In the genomic region with DNA sequence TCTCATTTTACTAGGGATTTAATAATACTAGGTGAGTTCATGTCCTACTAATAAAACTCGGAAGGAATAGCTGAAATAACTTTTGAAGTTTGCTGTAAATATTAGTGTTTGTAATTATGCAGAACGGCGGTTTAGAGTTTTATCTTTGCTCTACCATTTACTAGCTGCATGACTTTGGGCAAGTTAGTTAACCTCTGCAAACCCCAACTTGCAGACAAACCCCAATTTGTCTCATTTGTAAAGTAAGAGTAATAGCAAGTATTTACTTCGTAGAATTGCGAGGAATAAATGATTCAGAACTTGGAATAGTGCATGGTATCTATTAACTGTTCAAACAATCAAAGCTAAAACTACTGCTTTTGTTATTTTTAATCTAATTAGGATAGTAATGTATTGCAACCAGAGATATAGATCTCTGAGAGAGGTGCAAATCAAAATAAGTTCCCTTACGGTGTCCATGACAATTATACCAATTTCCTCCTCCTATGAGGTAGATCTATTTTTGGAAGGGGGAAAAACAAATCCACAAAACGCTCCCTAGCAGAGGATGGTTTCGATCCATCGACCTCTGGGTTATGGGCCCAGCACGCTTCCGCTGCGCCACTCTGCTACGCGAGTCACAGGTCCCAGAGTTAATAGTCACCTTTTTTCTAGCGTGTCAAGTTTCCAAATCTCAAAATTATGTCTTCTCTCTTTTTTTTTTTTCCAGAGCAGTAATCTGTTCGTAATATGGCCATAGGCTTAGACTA, we compare ENCODE assay signal across 1 cellular context.
A peak's percentile ranks its signal among the peaks of the same experiment; 100 is the strongest.
TF ChIP-seq lines count a peak whose summit lies in the region.

No MANE protein-coding gene starts in this region.

TF ChIP-seq in K562, 482 proteins besides CTCF, POLR2A, EP300 and RAD21 (continued from another document and continues in another):
- TF ChIP-seq, protein P1, sequence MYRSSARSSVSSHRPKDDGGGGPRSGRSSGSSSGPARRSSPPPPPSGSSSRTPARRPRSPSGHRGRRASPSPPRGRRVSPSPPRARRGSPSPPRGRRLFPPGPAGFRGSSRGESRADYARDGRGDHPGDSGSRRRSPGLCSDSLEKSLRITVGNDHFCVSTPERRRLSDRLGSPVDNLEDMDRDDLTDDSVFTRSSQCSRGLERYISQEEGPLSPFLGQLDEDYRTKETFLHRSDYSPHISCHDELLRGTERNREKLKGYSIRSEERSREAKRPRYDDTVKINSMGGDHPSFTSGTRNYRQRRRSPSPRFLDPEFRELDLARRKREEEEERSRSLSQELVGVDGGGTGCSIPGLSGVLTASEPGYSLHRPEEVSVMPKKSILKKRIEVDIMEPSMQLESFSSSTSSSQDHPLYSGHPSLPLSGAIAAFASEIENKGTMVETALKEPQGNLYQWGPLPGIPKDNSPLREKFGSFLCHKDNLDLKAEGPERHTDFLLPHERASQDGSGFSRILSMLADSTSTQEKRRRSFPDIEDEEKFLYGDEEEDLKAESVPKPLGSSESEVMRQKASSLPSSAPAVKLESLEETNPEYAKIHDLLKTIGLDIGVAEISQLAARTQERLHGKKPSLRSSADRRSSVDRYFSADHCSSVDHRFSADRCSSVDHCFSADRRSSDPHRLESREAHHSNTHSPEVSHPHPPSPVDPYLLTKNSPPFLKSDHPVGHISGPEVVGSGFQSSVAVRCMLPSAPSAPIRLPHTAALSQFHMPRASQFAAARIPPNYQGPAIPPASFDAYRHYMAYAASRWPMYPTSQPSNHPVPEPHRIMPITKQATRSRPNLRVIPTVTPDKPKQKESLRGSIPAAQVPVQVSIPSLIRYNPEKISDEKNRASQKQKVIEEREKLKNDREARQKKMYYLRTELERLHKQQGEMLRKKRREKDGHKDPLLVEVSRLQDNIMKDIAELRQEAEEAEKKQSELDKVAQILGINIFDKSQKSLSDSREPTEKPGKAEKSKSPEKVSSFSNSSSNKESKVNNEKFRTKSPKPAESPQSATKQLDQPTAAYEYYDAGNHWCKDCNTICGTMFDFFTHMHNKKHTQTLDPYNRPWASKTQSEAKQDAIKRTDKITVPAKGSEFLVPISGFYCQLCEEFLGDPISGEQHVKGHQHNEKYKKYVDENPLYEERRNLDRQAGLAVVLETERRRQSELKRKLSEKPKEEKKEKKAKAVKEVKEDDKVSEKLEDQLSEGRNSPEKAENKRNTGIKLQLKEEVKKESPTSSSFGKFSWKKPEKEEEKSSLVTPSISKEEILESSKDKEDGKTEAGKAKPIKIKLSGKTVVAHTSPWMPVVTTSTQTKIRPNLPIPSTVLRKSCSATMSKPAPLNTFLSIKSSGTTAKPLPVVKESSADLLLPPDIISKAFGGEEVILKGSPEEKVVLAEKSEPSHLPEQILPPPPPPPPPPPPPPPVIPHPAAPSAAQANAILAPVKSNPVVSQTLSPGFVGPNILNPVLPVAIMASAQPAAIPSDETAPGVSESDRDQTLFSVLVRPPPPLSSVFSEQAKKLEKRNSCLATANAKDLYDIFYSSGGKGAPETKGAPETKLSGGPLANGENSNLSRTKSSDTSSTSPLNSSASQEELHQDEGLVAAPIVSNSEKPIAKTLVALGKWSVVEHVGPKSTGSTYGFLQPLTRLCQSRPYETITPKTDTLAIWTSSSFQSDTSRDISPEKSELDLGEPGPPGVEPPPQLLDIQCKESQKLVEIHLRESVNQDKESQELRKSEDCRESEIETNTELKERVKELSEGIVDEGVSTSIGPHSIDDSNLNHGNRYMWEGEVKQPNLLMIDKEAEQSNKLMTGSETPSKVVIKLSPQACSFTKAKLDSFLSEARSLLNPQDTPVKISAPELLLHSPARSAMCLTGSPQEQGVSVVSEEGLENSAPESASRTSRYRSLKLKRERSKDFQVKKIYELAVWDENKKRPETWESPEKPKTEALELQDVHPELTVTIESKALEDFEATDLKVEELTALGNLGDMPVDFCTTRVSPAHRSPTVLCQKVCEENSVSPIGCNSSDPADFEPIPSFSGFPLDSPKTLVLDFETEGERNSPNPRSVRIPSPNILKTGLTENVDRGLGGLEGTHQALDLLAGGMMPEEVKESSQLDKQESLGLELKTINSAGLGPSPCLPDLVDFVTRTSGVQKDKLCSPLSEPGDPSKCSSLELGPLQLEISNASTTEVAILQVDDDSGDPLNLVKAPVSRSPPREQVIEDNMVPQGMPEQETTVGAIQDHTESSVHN (IDR thresholded peaks at IDR 0.05; ENCODE audit: borderline replicate concordance in 1 of 2, low read depth in 1 of 2): 0 out of 4 replicates have a peak, but pooled peaks of 1 of the 2 experiments have one; percentile 10
- TF ChIP-seq XRCC3 (IDR thresholded peaks at IDR 0.05) (no peak), RFX7 (CRISPR knock-in tag; IDR thresholded peaks at IDR 0.05) (no peak), KAT8 (IDR thresholded peaks at IDR 0.05; ENCODE audit: low read depth) (no peak), ESRRB (CRISPR knock-in tag; IDR thresholded peaks at IDR 0.05; ENCODE audit: borderline replicate concordance) (no peak), MAZ (CRISPR knock-in tag; conservative IDR thresholded peaks at IDR 0.05 in 1 of 2, IDR thresholded peaks at IDR 0.05 in 1 of 2) (peak in 1 of 2 experiments; percentile 54; a peak in 1 of 4 replicates), TCF3 (CRISPR knock-in tag; IDR thresholded peaks at IDR 0.05) (no peak), ZNF12 (CRISPR knock-in tag; IDR thresholded peaks at IDR 0.05) (no peak), ZNF778 (CRISPR knock-in tag; IDR thresholded peaks at IDR 0.05) (no peak), ZFP30 (CRISPR knock-in tag; IDR thresholded peaks at IDR 0.05; ENCODE audit: borderline replicate concordance) (no peak), CREB1 (IDR thresholded peaks at IDR 0.05) (peak; percentile 69), CREB1 (CRISPR knock-in tag; IDR thresholded peaks at IDR 0.05) (peak; percentile 49; the same call in 1 of the 2 replicates), EZH2 (IDR thresholded peaks at IDR 0.05; ENCODE audit: borderline replicate concordance, low read depth, low read length) (no peak), SPI1 (IDR thresholded peaks at IDR 0.05; ENCODE audit: borderline replicate concordance, low read depth, low read length) (no peak), ZNF507 (tag; conservative IDR thresholded peaks at IDR 0.05) (no peak), NR2C1 (IDR thresholded peaks at IDR 0.05) (no peak), NR2C1 (tag; IDR thresholded peaks at IDR 0.05) (no peak)
- TF ChIP-seq, protein P2, sequence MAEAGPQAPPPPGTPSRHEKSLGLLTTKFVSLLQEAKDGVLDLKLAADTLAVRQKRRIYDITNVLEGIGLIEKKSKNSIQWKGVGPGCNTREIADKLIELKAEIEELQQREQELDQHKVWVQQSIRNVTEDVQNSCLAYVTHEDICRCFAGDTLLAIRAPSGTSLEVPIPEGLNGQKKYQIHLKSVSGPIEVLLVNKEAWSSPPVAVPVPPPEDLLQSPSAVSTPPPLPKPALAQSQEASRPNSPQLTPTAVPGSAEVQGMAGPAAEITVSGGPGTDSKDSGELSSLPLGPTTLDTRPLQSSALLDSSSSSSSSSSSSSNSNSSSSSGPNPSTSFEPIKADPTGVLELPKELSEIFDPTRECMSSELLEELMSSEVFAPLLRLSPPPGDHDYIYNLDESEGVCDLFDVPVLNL (CRISPR knock-in tag; IDR thresholded peaks at IDR 0.05; ENCODE audit: low read depth): no peak
- TF ChIP-seq, protein P3, sequence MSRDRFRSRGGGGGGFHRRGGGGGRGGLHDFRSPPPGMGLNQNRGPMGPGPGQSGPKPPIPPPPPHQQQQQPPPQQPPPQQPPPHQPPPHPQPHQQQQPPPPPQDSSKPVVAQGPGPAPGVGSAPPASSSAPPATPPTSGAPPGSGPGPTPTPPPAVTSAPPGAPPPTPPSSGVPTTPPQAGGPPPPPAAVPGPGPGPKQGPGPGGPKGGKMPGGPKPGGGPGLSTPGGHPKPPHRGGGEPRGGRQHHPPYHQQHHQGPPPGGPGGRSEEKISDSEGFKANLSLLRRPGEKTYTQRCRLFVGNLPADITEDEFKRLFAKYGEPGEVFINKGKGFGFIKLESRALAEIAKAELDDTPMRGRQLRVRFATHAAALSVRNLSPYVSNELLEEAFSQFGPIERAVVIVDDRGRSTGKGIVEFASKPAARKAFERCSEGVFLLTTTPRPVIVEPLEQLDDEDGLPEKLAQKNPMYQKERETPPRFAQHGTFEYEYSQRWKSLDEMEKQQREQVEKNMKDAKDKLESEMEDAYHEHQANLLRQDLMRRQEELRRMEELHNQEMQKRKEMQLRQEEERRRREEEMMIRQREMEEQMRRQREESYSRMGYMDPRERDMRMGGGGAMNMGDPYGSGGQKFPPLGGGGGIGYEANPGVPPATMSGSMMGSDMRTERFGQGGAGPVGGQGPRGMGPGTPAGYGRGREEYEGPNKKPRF (IDR thresholded peaks at IDR 0.05; ENCODE audit: low read depth, low read length): no peak
- TF ChIP-seq, protein P4, sequence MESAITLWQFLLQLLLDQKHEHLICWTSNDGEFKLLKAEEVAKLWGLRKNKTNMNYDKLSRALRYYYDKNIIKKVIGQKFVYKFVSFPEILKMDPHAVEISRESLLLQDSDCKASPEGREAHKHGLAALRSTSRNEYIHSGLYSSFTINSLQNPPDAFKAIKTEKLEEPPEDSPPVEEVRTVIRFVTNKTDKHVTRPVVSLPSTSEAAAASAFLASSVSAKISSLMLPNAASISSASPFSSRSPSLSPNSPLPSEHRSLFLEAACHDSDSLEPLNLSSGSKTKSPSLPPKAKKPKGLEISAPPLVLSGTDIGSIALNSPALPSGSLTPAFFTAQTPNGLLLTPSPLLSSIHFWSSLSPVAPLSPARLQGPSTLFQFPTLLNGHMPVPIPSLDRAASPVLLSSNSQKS (CRISPR knock-in tag; IDR thresholded peaks at IDR 0.05): no peak
- TF ChIP-seq, protein P5, sequence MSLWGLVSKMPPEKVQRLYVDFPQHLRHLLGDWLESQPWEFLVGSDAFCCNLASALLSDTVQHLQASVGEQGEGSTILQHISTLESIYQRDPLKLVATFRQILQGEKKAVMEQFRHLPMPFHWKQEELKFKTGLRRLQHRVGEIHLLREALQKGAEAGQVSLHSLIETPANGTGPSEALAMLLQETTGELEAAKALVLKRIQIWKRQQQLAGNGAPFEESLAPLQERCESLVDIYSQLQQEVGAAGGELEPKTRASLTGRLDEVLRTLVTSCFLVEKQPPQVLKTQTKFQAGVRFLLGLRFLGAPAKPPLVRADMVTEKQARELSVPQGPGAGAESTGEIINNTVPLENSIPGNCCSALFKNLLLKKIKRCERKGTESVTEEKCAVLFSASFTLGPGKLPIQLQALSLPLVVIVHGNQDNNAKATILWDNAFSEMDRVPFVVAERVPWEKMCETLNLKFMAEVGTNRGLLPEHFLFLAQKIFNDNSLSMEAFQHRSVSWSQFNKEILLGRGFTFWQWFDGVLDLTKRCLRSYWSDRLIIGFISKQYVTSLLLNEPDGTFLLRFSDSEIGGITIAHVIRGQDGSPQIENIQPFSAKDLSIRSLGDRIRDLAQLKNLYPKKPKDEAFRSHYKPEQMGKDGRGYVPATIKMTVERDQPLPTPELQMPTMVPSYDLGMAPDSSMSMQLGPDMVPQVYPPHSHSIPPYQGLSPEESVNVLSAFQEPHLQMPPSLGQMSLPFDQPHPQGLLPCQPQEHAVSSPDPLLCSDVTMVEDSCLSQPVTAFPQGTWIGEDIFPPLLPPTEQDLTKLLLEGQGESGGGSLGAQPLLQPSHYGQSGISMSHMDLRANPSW (CRISPR knock-in tag; IDR thresholded peaks at IDR 0.05): no peak
- TF ChIP-seq, protein P6, sequence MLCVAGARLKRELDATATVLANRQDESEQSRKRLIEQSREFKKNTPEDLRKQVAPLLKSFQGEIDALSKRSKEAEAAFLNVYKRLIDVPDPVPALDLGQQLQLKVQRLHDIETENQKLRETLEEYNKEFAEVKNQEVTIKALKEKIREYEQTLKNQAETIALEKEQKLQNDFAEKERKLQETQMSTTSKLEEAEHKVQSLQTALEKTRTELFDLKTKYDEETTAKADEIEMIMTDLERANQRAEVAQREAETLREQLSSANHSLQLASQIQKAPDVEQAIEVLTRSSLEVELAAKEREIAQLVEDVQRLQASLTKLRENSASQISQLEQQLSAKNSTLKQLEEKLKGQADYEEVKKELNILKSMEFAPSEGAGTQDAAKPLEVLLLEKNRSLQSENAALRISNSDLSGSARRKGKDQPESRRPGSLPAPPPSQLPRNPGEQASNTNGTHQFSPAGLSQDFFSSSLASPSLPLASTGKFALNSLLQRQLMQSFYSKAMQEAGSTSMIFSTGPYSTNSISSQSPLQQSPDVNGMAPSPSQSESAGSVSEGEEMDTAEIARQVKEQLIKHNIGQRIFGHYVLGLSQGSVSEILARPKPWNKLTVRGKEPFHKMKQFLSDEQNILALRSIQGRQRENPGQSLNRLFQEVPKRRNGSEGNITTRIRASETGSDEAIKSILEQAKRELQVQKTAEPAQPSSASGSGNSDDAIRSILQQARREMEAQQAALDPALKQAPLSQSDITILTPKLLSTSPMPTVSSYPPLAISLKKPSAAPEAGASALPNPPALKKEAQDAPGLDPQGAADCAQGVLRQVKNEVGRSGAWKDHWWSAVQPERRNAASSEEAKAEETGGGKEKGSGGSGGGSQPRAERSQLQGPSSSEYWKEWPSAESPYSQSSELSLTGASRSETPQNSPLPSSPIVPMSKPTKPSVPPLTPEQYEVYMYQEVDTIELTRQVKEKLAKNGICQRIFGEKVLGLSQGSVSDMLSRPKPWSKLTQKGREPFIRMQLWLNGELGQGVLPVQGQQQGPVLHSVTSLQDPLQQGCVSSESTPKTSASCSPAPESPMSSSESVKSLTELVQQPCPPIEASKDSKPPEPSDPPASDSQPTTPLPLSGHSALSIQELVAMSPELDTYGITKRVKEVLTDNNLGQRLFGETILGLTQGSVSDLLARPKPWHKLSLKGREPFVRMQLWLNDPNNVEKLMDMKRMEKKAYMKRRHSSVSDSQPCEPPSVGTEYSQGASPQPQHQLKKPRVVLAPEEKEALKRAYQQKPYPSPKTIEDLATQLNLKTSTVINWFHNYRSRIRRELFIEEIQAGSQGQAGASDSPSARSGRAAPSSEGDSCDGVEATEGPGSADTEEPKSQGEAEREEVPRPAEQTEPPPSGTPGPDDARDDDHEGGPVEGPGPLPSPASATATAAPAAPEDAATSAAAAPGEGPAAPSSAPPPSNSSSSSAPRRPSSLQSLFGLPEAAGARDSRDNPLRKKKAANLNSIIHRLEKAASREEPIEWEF (CRISPR knock-in tag; IDR thresholded peaks at IDR 0.05): no peak
- TF ChIP-seq, protein P7, sequence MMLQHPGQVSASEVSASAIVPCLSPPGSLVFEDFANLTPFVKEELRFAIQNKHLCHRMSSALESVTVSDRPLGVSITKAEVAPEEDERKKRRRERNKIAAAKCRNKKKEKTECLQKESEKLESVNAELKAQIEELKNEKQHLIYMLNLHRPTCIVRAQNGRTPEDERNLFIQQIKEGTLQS (IDR thresholded peaks at IDR 0.05): no peak
- TF ChIP-seq, protein P7 (CRISPR knock-in tag; conservative IDR thresholded peaks at IDR 0.05): no peak; the same call in 1 of the 2 replicates
- TF ChIP-seq, protein P8, sequence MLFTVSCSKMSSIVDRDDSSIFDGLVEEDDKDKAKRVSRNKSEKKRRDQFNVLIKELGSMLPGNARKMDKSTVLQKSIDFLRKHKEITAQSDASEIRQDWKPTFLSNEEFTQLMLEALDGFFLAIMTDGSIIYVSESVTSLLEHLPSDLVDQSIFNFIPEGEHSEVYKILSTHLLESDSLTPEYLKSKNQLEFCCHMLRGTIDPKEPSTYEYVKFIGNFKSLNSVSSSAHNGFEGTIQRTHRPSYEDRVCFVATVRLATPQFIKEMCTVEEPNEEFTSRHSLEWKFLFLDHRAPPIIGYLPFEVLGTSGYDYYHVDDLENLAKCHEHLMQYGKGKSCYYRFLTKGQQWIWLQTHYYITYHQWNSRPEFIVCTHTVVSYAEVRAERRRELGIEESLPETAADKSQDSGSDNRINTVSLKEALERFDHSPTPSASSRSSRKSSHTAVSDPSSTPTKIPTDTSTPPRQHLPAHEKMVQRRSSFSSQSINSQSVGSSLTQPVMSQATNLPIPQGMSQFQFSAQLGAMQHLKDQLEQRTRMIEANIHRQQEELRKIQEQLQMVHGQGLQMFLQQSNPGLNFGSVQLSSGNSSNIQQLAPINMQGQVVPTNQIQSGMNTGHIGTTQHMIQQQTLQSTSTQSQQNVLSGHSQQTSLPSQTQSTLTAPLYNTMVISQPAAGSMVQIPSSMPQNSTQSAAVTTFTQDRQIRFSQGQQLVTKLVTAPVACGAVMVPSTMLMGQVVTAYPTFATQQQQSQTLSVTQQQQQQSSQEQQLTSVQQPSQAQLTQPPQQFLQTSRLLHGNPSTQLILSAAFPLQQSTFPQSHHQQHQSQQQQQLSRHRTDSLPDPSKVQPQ (CRISPR knock-in tag; IDR thresholded peaks at IDR 0.05; ENCODE audit: borderline replicate concordance): no peak
